ENCODE assay signal across 28 cellular contexts in the genomic region with DNA sequence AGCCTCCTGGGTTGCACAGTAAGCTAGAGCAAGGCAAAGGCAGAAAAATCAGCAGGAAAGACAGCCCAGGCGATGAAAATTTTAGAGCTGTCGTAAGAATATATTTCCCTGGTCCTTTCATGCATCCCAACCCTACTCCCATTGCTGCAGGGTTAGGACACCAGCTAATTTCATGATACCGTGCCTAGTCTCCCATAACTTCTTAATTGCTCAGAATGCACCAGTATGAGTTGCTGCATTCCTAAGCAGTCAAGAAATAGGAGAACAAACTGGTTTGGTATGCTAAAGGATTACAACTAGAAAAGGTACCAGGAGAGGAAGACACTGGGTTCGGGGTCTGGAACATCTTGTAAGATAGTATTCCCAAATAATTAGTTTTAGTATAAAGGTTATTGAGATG.
"Had no signal": no experiment of that assay in that cellular context is flagged by ENCODE, and none has a peak within 500 bp of the region (broad histone marks: within the 10 kb centered on the region; RNA-seq: fewer than 3 reads in every experiment).

No MANE protein-coding gene starts in this region.

- H3K4me2 ChIP-seq: SK-N-SH had no signal

- H3K4me1 ChIP-seq: ascending aorta, Peyer's patch, SJSA1 had no signal

- H3K9ac ChIP-seq: SK-N-SH had no signal

- H3K9me3 ChIP-seq: ascending aorta, Peyer's patch, SK-N-SH had no signal

- H3K4me3 ChIP-seq: ascending aorta, cardiac muscle cell, Peyer's patch, SJSA1 had no signal

- H3K36me3 ChIP-seq: ascending aorta, cardiac muscle cell, Peyer's patch, SJSA1 had no signal

- H3K27ac ChIP-seq: ascending aorta, cardiac muscle cell, Peyer's patch, SJSA1 had no signal

- DNase-seq: activated CD4-positive, alpha-beta memory T cell treated with anti-CD3 and anti-CD28 coated beads for 36 hours; activated CD4-positive, alpha-beta T cell treated with anti-CD3 and anti-CD28 coated beads for 36 hours; activated CD4-positive, alpha-beta T cell treated with anti-CD3 and anti-CD28 coated beads, Interleukin-2, amount 10 ng/mL, durations not matched to agents 7 days and 5 days; activated CD8-positive, alpha-beta memory T cell treated with anti-CD3 and anti-CD28 coated beads, Interleukin-2, amount 50 U/mL, for 4 hours; activated effector memory CD4-positive, alpha-beta T cell treated with Interleukin-2 at 50 U/mL for 16 hours; activated naive CD4-positive, alpha-beta T cell treated with anti-CD3 and anti-CD28 coated beads, Interleukin-2, amount 10 ng/mL, durations not matched to agents 7 days and 5 days; activated naive CD8-positive, alpha-beta T cell treated with anti-CD3 and anti-CD28 coated beads, Interleukin-2, amount 50 U/mL, for 24 hours; activated T-cell treated with anti-CD3 and anti-CD28 coated beads for 4 hours; activated T-cell treated with anti-CD3 and anti-CD28 coated beads, Interleukin-2, amount 50 U/mL, for 4 hours; amygdala; Kasumi-1; KG1; MM.1S; MV-4-11; NCI-H1092; NCI-H1436 treated with DMSO at 0.1 percent for 48 hours; NCI-H1694 treated with DMSO at 0.1 percent for 48 hours; NCI-H2029; NCI-H524 treated with DMSO at 0.1 percent for 48 hours; NK-92 treated with Interleukin-12 subunit alpha and Interleukin-12 subunit beta, amount 100 ng/mL, for 24 hours; PC-3; Peyer's patch; RPMI8226; SHP77 treated with DMSO at 0.1 percent for 48 hours; SK-N-SH had no signal

- H3K27me3 ChIP-seq: ascending aorta, cardiac muscle cell, Peyer's patch, SJSA1 had no signal
